Comparison of ENCODE assay signal across 1 cellular context in genomic region chr3:14598143-14598569, GRCh38.
TF ChIP-seq lines count a peak whose summit lies in the region.

No MANE protein-coding gene starts in this region.

TF ChIP-seq in K562, 482 proteins besides CTCF, POLR2A, EP300 and RAD21 (continued from another document and continues in another):
- TF ChIP-seq RBM25 (IDR thresholded peaks at IDR 0.05; ENCODE audit: low read depth, low read length, severe bottlenecking): no peak
- no peak for TF ChIP-seq SNRNP70 (optimal IDR thresholded peaks at IDR 0.05; ENCODE audit: low read depth, low read length)
- no peak for TF ChIP-seq CEBPZ (IDR thresholded peaks at IDR 0.05; ENCODE audit: borderline replicate concordance, low read depth, low read length)
- no peak for TF ChIP-seq GTF2E2 (tag; IDR thresholded peaks at IDR 0.05)
- no peak for TF ChIP-seq NCOA2 (IDR thresholded peaks at IDR 0.05; ENCODE audit: partially characterized antibody in 2 of 2)
- no peak for TF ChIP-seq RBBP5 (IDR thresholded peaks at IDR 0.05; ENCODE audit: borderline replicate concordance, insufficient read depth, low read length, poor library complexity, severe bottlenecking)
- no peak for TF ChIP-seq TSC22D4 (tag; IDR thresholded peaks at IDR 0.05)
- TF ChIP-seq MTA3 (IDR thresholded peaks at IDR 0.05; ENCODE audit: borderline replicate concordance): no peak
- peak in 1 of 2 experiments; percentile 71; a peak in 2 of 4 replicates for TF ChIP-seq ZNF639 (CRISPR knock-in tag; conservative IDR thresholded peaks at IDR 0.05 in 1 of 2, IDR thresholded peaks at IDR 0.05 in 1 of 2)
- TF ChIP-seq FUS (optimal IDR thresholded peaks at IDR 0.05; ENCODE audit: low read depth, low read length): no peak
- no peak for TF ChIP-seq ZNF274 (IDR thresholded peaks at IDR 0.05; ENCODE audit: borderline replicate concordance, low read depth, low read length)
- peak; percentile 91 for TF ChIP-seq THRB (CRISPR knock-in tag; conservative IDR thresholded peaks at IDR 0.05)
- no peak for TF ChIP-seq HDAC6 (IDR thresholded peaks at IDR 0.05; ENCODE audit: low read depth, low read length)
- TF ChIP-seq ETV6 (IDR thresholded peaks at IDR 0.05; ENCODE audit: borderline replicate concordance in 1 of 2, low read depth in 2 of 2, low read length in 1 of 2): no peak
- no peak; the same call in 1 of the 2 replicates for TF ChIP-seq ETV6 (CRISPR knock-in tag; IDR thresholded peaks at IDR 0.05; ENCODE audit: borderline replicate concordance)
- no peak for TF ChIP-seq ZNF699 (CRISPR knock-in tag; IDR thresholded peaks at IDR 0.05; ENCODE audit: insufficient replicate concordance)
- TF ChIP-seq ZNF408 (CRISPR knock-in tag; IDR thresholded peaks at IDR 0.05; ENCODE audit: low read depth): no peak
- peak; percentile 71; the same call in 1 of the 2 replicates for TF ChIP-seq TEAD2 (tag; IDR thresholded peaks at IDR 0.05)
- 0 out of 2 replicates have a peak, but pooled peaks have one; percentile 44 for TF ChIP-seq OTX1 (CRISPR knock-in tag; IDR thresholded peaks at IDR 0.05)
- no peak for TF ChIP-seq SLC30A9 (CRISPR knock-in tag; IDR thresholded peaks at IDR 0.05)
- no peak for TF ChIP-seq HNRNPLL (IDR thresholded peaks at IDR 0.05; ENCODE audit: low read depth, low read length, poor library complexity, severe bottlenecking)
- no peak; the same call in 1 of the 2 replicates for TF ChIP-seq ZNF41 (CRISPR knock-in tag; conservative IDR thresholded peaks at IDR 0.05)
- TF ChIP-seq SRSF9 (IDR thresholded peaks at IDR 0.05; ENCODE audit: borderline replicate concordance, low read depth, low read length): no peak
- no peak for TF ChIP-seq NONO (IDR thresholded peaks at IDR 0.05; ENCODE audit: low read depth in 2 of 2, low read length in 1 of 2)
- TF ChIP-seq E4F1 (CRISPR knock-in tag; IDR thresholded peaks at IDR 0.05; ENCODE audit: borderline replicate concordance): no peak
- no peak for TF ChIP-seq COPS2 (conservative IDR thresholded peaks at IDR 0.05)
- TF ChIP-seq TARDBP (IDR thresholded peaks at IDR 0.05): no peak
- TF ChIP-seq CREM (IDR thresholded peaks at IDR 0.05; ENCODE audit: low read depth): 0 out of 2 replicates have a peak, but pooled peaks have one; percentile 31
- no peak for TF ChIP-seq ZBTB49 (CRISPR knock-in tag; IDR thresholded peaks at IDR 0.05; ENCODE audit: borderline replicate concordance)
- TF ChIP-seq KLF6 (CRISPR knock-in tag; IDR thresholded peaks at IDR 0.05; ENCODE audit: borderline replicate concordance): peak; percentile 57; the same call in 1 of the 2 replicates
- TF ChIP-seq ZNF707 (CRISPR knock-in tag; conservative IDR thresholded peaks at IDR 0.05): no peak
- no peak for TF ChIP-seq ZNF609 (CRISPR knock-in tag; IDR thresholded peaks at IDR 0.05; ENCODE audit: borderline replicate concordance)
- TF ChIP-seq ZC3H4 (CRISPR knock-in tag; IDR thresholded peaks at IDR 0.05; ENCODE audit: borderline replicate concordance): no peak
- TF ChIP-seq MYC (IDR thresholded peaks at IDR 0.05; ENCODE audit: low read depth, low read length): no peak
- TF ChIP-seq MYC (CRISPR knock-in tag; IDR thresholded peaks at IDR 0.05; ENCODE audit: borderline replicate concordance, low read depth): no peak
- no peak for TF ChIP-seq ZNF354B (CRISPR knock-in tag; IDR thresholded peaks at IDR 0.05)
- no peak for TF ChIP-seq LCOR (CRISPR knock-in tag; IDR thresholded peaks at IDR 0.05)
- no peak for TF ChIP-seq ZFP30 (CRISPR knock-in tag; IDR thresholded peaks at IDR 0.05; ENCODE audit: borderline replicate concordance)
- no peak for TF ChIP-seq PRDM10 (IDR thresholded peaks at IDR 0.05; ENCODE audit: partially characterized antibody)
- no peak for TF ChIP-seq RBM14 (IDR thresholded peaks at IDR 0.05; ENCODE audit: borderline replicate concordance, insufficient read depth, low read depth, low read length)
- no peak for TF ChIP-seq CHD1 (IDR thresholded peaks at IDR 0.05; ENCODE audit: low read length)
- no peak for TF ChIP-seq ZNF212 (CRISPR knock-in tag; IDR thresholded peaks at IDR 0.05)
- no peak for TF ChIP-seq KLF16 (IDR thresholded peaks at IDR 0.05)
